ENCODE assay signal across 9 cellular contexts in the genomic region with DNA sequence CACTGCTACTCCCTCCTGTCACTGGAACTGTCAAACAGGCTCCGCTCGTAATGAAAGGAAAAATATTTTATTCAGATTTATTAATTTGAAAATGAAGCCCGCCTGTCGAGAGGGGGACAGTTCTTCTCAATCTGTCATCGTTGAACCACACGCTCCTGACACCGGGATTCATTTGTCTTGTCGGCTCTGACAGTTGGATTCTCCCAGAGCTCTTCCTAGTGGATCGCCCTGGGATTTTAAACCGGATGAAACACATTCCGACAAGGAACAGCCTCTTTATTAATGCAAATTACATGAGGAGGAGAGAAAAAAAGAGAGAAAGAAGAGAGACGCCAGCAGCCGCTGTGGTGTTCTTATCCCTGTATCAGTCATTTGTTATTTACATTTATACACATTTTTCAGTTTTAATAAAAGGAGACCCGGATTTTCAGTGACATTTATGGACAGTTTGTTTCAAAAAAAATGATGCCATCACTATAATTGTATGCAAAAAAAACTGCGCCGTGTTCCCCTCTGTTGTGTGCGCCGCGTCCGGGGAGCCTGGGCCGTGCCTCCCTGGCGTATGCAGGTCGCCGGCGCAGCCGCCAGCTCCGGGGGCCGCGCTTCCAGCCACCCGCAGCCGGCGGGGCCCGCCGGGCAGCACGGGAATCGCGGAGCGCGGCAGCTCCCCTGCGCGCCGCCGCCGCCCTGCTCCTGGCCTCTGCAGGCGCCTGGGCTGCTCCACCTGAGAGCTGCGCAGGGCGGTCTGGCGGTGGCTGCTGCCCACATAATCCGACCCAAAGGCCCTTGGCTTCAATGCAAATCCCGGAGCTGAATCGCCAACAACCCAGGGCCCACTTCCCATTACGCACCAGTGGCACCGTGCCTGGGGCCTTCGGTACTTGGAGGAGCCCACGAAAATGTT.
A peak's percentile ranks its signal among the peaks of the same experiment; 100 is the strongest.
DNase-seq lines count a peak whose midpoint lies in the region; ATAC-seq and TF ChIP-seq lines count a peak whose summit lies in the region.
"Had no signal": no experiment of that assay in that cellular context is flagged by ENCODE, and none has a peak within 500 bp of the region (broad histone marks: within the 10 kb centered on the region; RNA-seq: fewer than 3 reads in every experiment).

No MANE protein-coding gene starts in this region.

- intact Hi-C loops in heart left ventricle (cut with DNase I) (loop anchor here in 1 of 10 donors (10.0 kb wide), 1 partner anchor 464 kb away; no protein-coding TSS in a partner anchor), posterior cingulate gyrus (cut with DNase I) (no loop called here)

- TF ChIP-seq POLR2A in heart left ventricle (IDR thresholded peaks at IDR 0.05), result no peak

- WGBS in heart left ventricle, 4 donors, result 3 to 10% (median 4%) methylated on average over 40 to 55 of the region's 55 CpGs

- no peaks in the 10 kb centered on the region for H3K9me3 ChIP-seq in heart left ventricle

- H3K4me1 ChIP-seq in heart left ventricle, result peaks cover 0 to 5% (median 0%) of the 10 kb centered on the region in 12 donors

- peaks cover 0 to 4% (median 0%) of the 10 kb centered on the region in 9 donors for H3K27me3 ChIP-seq in heart left ventricle

- peak overlapping the region in 1 of 12 donors; percentile 19 for H3K27ac ChIP-seq in heart left ventricle

- H3K4me3 ChIP-seq in heart left ventricle, result peak overlapping the region; percentile 24 to 62 (median 49)

- peak; percentile 12 for DNase-seq in EL
- peak; percentile 10 to 66 (median 28) for DNase-seq in heart left ventricle
- peak in 8 of 10 donors; percentile 15 to 90 (median 34) for DNase-seq in posterior cingulate gyrus
- DNase-seq in NCI-H2171 (lab: John Stamatoyannopoulos, UW), result no peak
- DNase-seq in OCI-M2 (lab: John Stamatoyannopoulos, UW; ENCODE audit: unreplicated experiment), result no peak
- DNase-seq in UCSD-AML1 (lab: John Stamatoyannopoulos, UW; ENCODE audit: unreplicated experiment), result no peak
- DNase-seq: central memory CD4-positive, alpha-beta T cell had no signal

- ATAC-seq in SK-N-SH treated with all-trans-retinoic acid at 6 μM for 48 hours, result peak; percentile 52
- peak; percentile 26 to 93 (median 76) for ATAC-seq in heart left ventricle
- no peak for ATAC-seq in HG03442 (IDR thresholded peaks at IDR 0.05; ENCODE audit: unreplicated experiment)

- no peaks in the 10 kb centered on the region for H3K36me3 ChIP-seq in heart left ventricle

- no peak for TF ChIP-seq CTCF in heart left ventricle (IDR thresholded peaks at IDR 0.05)

TF ChIP-seq in SK-N-SH treated with all-trans-retinoic acid at 6 μM for 48 hours, 23 proteins besides CTCF, POLR2A, EP300 and RAD21:
- no peak for TF ChIP-seq CSDC2 (CRISPR knock-in tag; IDR thresholded peaks at IDR 0.05)
- TF ChIP-seq SNAI2 (CRISPR knock-in tag; IDR thresholded peaks at IDR 0.05), result no peak
- TF ChIP-seq ARNTL (CRISPR knock-in tag; IDR thresholded peaks at IDR 0.05; ENCODE audit: borderline replicate concordance, low read depth), result no peak
- no peak for TF ChIP-seq ZFP30 (CRISPR knock-in tag; IDR thresholded peaks at IDR 0.05)
- no peak for TF ChIP-seq TCF4 (CRISPR knock-in tag; IDR thresholded peaks at IDR 0.05; ENCODE audit: borderline replicate concordance)
- TF ChIP-seq, protein P1, sequence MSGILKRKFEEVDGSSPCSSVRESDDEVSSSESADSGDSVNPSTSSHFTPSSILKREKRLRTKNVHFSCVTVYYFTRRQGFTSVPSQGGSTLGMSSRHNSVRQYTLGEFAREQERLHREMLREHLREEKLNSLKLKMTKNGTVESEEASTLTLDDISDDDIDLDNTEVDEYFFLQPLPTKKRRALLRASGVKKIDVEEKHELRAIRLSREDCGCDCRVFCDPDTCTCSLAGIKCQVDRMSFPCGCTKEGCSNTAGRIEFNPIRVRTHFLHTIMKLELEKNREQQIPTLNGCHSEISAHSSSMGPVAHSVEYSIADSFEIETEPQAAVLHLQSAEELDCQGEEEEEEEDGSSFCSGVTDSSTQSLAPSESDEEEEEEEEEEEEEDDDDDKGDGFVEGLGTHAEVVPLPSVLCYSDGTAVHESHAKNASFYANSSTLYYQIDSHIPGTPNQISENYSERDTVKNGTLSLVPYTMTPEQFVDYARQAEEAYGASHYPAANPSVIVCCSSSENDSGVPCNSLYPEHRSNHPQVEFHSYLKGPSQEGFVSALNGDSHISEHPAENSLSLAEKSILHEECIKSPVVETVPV (CRISPR knock-in tag; IDR thresholded peaks at IDR 0.05), result no peak
- TF ChIP-seq, protein P2, sequence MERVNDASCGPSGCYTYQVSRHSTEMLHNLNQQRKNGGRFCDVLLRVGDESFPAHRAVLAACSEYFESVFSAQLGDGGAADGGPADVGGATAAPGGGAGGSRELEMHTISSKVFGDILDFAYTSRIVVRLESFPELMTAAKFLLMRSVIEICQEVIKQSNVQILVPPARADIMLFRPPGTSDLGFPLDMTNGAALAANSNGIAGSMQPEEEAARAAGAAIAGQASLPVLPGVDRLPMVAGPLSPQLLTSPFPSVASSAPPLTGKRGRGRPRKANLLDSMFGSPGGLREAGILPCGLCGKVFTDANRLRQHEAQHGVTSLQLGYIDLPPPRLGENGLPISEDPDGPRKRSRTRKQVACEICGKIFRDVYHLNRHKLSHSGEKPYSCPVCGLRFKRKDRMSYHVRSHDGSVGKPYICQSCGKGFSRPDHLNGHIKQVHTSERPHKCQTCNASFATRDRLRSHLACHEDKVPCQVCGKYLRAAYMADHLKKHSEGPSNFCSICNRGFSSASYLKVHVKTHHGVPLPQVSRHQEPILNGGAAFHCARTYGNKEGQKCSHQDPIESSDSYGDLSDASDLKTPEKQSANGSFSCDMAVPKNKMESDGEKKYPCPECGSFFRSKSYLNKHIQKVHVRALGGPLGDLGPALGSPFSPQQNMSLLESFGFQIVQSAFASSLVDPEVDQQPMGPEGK (CRISPR knock-in tag; IDR thresholded peaks at IDR 0.05; ENCODE audit: borderline replicate concordance), result no peak

Comparison
In these comparisons a context has a peak if more than half of its experiments do, and no peak if none do; other contexts are left out.
1. DNase-seq: peak in EL (single experiment), heart left ventricle (5 of 5) and posterior cingulate gyrus (8 of 10); none in NCI-H2171 (single experiment), OCI-M2 (single experiment) and UCSD-AML1 (single experiment).